ENCODE assay signal across 25 cellular contexts in the genomic region with DNA sequence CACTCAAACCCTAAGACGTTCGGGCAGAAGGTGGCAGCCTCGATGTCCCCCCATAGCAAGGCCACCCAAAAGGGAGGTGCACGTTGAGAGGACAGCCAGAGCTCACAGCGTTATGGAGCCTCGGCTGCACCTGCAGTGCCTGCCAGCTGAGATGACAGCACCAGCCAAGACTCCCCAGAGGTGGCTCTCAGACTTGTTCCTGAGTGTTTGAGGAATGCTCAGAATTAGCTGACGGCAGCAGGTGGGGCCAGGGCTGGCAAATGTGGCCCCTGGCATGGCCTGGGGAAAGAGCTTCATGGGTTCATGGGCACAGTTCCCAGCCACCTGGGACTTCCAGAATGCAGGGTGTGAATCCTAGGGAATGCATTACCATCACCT.
DNase-seq lines count a peak whose midpoint lies in the region; ATAC-seq, FAIRE-seq and TF ChIP-seq lines count a peak whose summit lies in the region.
"Had no signal": no experiment of that assay in that cellular context is flagged by ENCODE, and none has a peak within 500 bp of the region (broad histone marks: within the 10 kb centered on the region; RNA-seq: fewer than 3 reads in every experiment).

No MANE protein-coding gene starts in this region.

- no peak overlapping the region for H2BK15ac ChIP-seq in neuronal stem cell (ENCODE audit: low read length)

- no peak overlapping the region for H3K9ac ChIP-seq in neuronal stem cell (ENCODE audit: low read depth, low read length, poor library complexity)
- H3K9ac ChIP-seq: BLaER1 treated with 17β-estradiol and CSF1 and Interleukin-3, amounts not matched to agents 10 nM and 100 nM had no signal

- POLR2A ChIA-PET in A549 (lab: Yijun Ruan, JAX) (interaction anchor here (0.7 kb wide), 1 partner anchor 64 kb away, joined by 4 read pairs; no protein-coding TSS in a partner anchor), OCI-LY7 (lab: Charles Lee) (no interaction called here)

- no peaks in the 10 kb centered on the region for H3K79me2 ChIP-seq in OCI-LY7 (ENCODE audit: insufficient read depth, low read depth, low read length)

- intact Hi-C loops in OCI-LY7 (cut with micrococcal nuclease; ENCODE audit: unreplicated experiment) = no loop called here

- DNase-seq in A549 (ENCODE audit: low read depth in 1 of 2, low spot score in 1 of 2) (no peak), coronary artery (ENCODE audit: low spot score) (peak; percentile 64), neuronal stem cell (ENCODE audit: low spot score) (no peak), NCI-H2171 (lab: John Stamatoyannopoulos, UW) (no peak), OCI-LY7 (ENCODE audit: low spot score) (no peak), NCI-H345 treated with DMSO at 0.1 percent for 48 hours (lab: John Stamatoyannopoulos, UW; ENCODE audit: unreplicated experiment) (no peak)
- DNase-seq: activated CD4-positive, CD25-positive, alpha-beta regulatory T cell; aorta; COR-L47; DND-41; endodermal cell; left colon; naive B cell; NCI-H526; occipital lobe; SJCRH30; T-helper 1 cell had no signal

- H4K91ac ChIP-seq in neuronal stem cell (ENCODE audit: low read depth, low read length, poor library complexity) = no peak overlapping the region

- H3K23ac ChIP-seq in neuronal stem cell (ENCODE audit: low read depth, low read length, poor library complexity) = no peak overlapping the region

- no TSS peak for BruUV-seq in OCI-LY7 (replicated peaks; lab: Mats Ljungman, UMichigan)

- no peak for FAIRE-seq in A549 (lab: Jason Lieb, UNC)
- FAIRE-seq: GM18507, RCC 7860 had no signal

- peak overlapping the region; percentile 64 for H3K18ac ChIP-seq in neuronal stem cell (ENCODE audit: low read length)

- no peak overlapping the region for H3K27ac ChIP-seq in A549
- H3K27ac ChIP-seq in coronary artery = no peak overlapping the region
- no peak overlapping the region for H3K27ac ChIP-seq in neuronal stem cell (replicated peaks; ENCODE audit: low read length)
- no peak overlapping the region for H3K27ac ChIP-seq in OCI-LY7 (ENCODE audit: low read depth, low read length, poor library complexity, severe bottlenecking)
- H3K27ac ChIP-seq: BLaER1 treated with 17β-estradiol and CSF1 and Interleukin-3, amounts not matched to agents 10 nM and 100 nM; cardiac muscle cell; gastrocnemius medialis; HL-60; SJCRH30 had no signal

- H2AFZ ChIP-seq in neuronal stem cell (ENCODE audit: low read length) = no peak overlapping the region
- H2AFZ ChIP-seq in OCI-LY7 (ENCODE audit: low read length) = no peak overlapping the region

- H3K36me3 ChIP-seq in neuronal stem cell (replicated peaks in 1 of 2; ENCODE audit: control insufficient read depth in 2 of 2, insufficient read depth in 2 of 2, low read length in 2 of 2) (no peaks in the 10 kb centered on the region), OCI-LY7 (ENCODE audit: insufficient read depth, low read length) (no peaks in the 10 kb centered on the region)
- H3K36me3 ChIP-seq: BLaER1 treated with 17β-estradiol and CSF1 and Interleukin-3, amounts not matched to agents 10 nM and 100 nM; cardiac muscle cell; gastrocnemius medialis; SJCRH30 had no signal

- no peaks in the 10 kb centered on the region for H3K27me3 ChIP-seq in neuronal stem cell (ENCODE audit: control insufficient read depth in 3 of 3, insufficient read depth in 3 of 3, low read depth in 1 of 3, low read length in 3 of 3)
- H3K27me3 ChIP-seq: BLaER1 treated with 17β-estradiol and CSF1 and Interleukin-3, amounts not matched to agents 10 nM and 100 nM; cardiac muscle cell; gastrocnemius medialis; SJCRH30 had no signal

- no peak overlapping the region for H2BK12ac ChIP-seq in neuronal stem cell (ENCODE audit: low read length)

- 21% methylated on average over 7 of the region's 7 CpGs for WGBS in A549 (ENCODE audit: missing lambda C conversion rate)
- WGBS in neuronal stem cell (ENCODE audit: extremely low coverage in 2 of 2, insufficient read length in 2 of 2, insufficient replicate concordance in 1 of 2), 2 donors = no CpG with 5 or more reads among the region's 7 CpGs

- no peaks in the 10 kb centered on the region for H4K20me1 ChIP-seq in OCI-LY7 (ENCODE audit: insufficient read depth, low read length)
- H4K20me1 ChIP-seq: BLaER1 treated with 17β-estradiol and CSF1 and Interleukin-3, amounts not matched to agents 10 nM and 100 nM had no signal

- no peak for TF ChIP-seq CTCF in A549 (IDR thresholded peaks at IDR 0.05)
- TF ChIP-seq CTCF in coronary artery (IDR thresholded peaks at IDR 0.05) = no peak
- TF ChIP-seq CTCF in OCI-LY7 (conservative IDR thresholded peaks at IDR 0.05; ENCODE audit: low read length) = no peak

- no peak overlapping the region for H3K4ac ChIP-seq in neuronal stem cell (ENCODE audit: low read length)

- TF ChIP-seq RAD21 in A549 (conservative IDR thresholded peaks at IDR 0.05 in 1 of 2, IDR thresholded peaks at IDR 0.05 in 1 of 2) (no peak), Ishikawa (IDR thresholded peaks at IDR 0.05; ENCODE audit: low read depth) (no peak)

- no peak overlapping the region for H2BK120ac ChIP-seq in neuronal stem cell (ENCODE audit: low read depth, low read length)

- H3K4me2 ChIP-seq in A549 = no peak overlapping the region
- peak overlapping the region; percentile 12 for H3K4me2 ChIP-seq in neuronal stem cell (ENCODE audit: insufficient read depth, low read length, poor library complexity, severe bottlenecking)
- H3K4me2 ChIP-seq in OCI-LY7 (ENCODE audit: low read length) = no peak overlapping the region
- H3K4me2 ChIP-seq: BLaER1 treated with 17β-estradiol and CSF1 and Interleukin-3, amounts not matched to agents 10 nM and 100 nM had no signal

- ATAC-seq in A549 = peak; percentile 21 to 30; a peak in 1 of 6 replicates
- no peak for ATAC-seq in HG03442 (IDR thresholded peaks at IDR 0.05; ENCODE audit: unreplicated experiment)
- ATAC-seq: gastrocnemius medialis, left colon had no signal

- no peak for TF ChIP-seq POLR2A in A549 (IDR thresholded peaks at IDR 0.05; ENCODE audit: low read length)

- H3K14ac ChIP-seq in neuronal stem cell (ENCODE audit: low read length) = peak overlapping the region; percentile 71

- no peaks in the 10 kb centered on the region for H3K4me1 ChIP-seq in A549
- H3K4me1 ChIP-seq in neuronal stem cell (ENCODE audit: control insufficient read depth in 2 of 2, insufficient read depth in 1 of 2, low read depth in 1 of 2, low read length in 2 of 2) = peaks cover 0 to 7% of the 10 kb centered on the region in 2 donors
- peaks cover 5% of the 10 kb centered on the region for H3K4me1 ChIP-seq in OCI-LY7 (ENCODE audit: insufficient read depth, low read length, poor library complexity, severe bottlenecking)
- H3K4me1 ChIP-seq: gastrocnemius medialis, SJCRH30 had no signal

- no peak overlapping the region for H4K8ac ChIP-seq in neuronal stem cell (ENCODE audit: low read depth, low read length)

- peak overlapping the region; percentile 89 for H2AK5ac ChIP-seq in neuronal stem cell (ENCODE audit: low read depth, low read length)

- H3K9me3 ChIP-seq in A549 = no peaks in the 10 kb centered on the region
- no peaks in the 10 kb centered on the region for H3K9me3 ChIP-seq in neuronal stem cell (replicated peaks in 1 of 2; ENCODE audit: control insufficient read depth in 2 of 2, insufficient read depth in 1 of 2, low read depth in 1 of 2, low read length in 2 of 2)
- no peaks in the 10 kb centered on the region for H3K9me3 ChIP-seq in OCI-LY7 (ENCODE audit: low read length)
- H3K9me3 ChIP-seq: gastrocnemius medialis, SJCRH30 had no signal

- no peak overlapping the region for H2BK5ac ChIP-seq in neuronal stem cell (ENCODE audit: low read length)

- no peaks in the 10 kb centered on the region for H3K9me2 ChIP-seq in OCI-LY7 (ENCODE audit: insufficient read depth, low read length)

- H3K79me1 ChIP-seq in neuronal stem cell (ENCODE audit: low read depth, low read length) = no peaks in the 10 kb centered on the region

- H3K4me3 ChIP-seq in A549 (no peak overlapping the region), coronary artery (no peak overlapping the region), neuronal stem cell (ENCODE audit: low read length in 2 of 2) (no peak overlapping the region), OCI-LY7 (ENCODE audit: low read depth, low read length, poor library complexity, severe bottlenecking) (no peak overlapping the region)
- H3K4me3 ChIP-seq: BLaER1 treated with 17β-estradiol and CSF1 and Interleukin-3, amounts not matched to agents 10 nM and 100 nM; cardiac muscle cell; gastrocnemius medialis; SJCRH30 had no signal

- CTCF ChIA-PET in A549 (lab: Yijun Ruan, JAX) = interaction anchor here (5.4 kb wide), 1 partner anchor 15 kb away, joined by 37 read pairs; no protein-coding TSS in a partner anchor
- CTCF ChIA-PET in OCI-LY7 (lab: Charles Lee; ENCODE audit: unreplicated experiment) = interaction anchor here (0.5 kb wide), 1 partner anchor 12 kb away, joined by 3 read pairs; no protein-coding TSS in a partner anchor

- TF ChIP-seq EP300 in A549 (IDR thresholded peaks at IDR 0.05) = no peak
- peak; percentile 63 for TF ChIP-seq EP300 in Ishikawa (IDR thresholded peaks at IDR 0.05; ENCODE audit: borderline replicate concordance)

TF ChIP-seq in A549, 52 proteins besides CTCF, POLR2A, EP300 and RAD21:
- TF ChIP-seq, protein P1, sequence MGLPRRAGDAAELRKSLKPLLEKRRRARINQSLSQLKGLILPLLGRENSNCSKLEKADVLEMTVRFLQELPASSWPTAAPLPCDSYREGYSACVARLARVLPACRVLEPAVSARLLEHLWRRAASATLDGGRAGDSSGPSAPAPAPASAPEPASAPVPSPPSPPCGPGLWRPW (IDR thresholded peaks at IDR 0.05) = no peak
TF ChIP-seq in A549: peak in this region for 0.

TF ChIP-seq in Ishikawa, 13 proteins besides CTCF, POLR2A, EP300 and RAD21 (continues in another document):
- no peak for TF ChIP-seq TAF1 (IDR thresholded peaks at IDR 0.05; ENCODE audit: low read depth)
- no peak for TF ChIP-seq MAX (IDR thresholded peaks at IDR 0.05)
- peak; percentile 75 for TF ChIP-seq TCF12 (IDR thresholded peaks at IDR 0.05; ENCODE audit: low read depth)
- TF ChIP-seq EGR1 (IDR thresholded peaks at IDR 0.05) = no peak
- no peak for TF ChIP-seq CEBPB (IDR thresholded peaks at IDR 0.05)
- TF ChIP-seq TEAD4 (IDR thresholded peaks at IDR 0.05) = peak; percentile 78
- no peak for TF ChIP-seq YY1 (IDR thresholded peaks at IDR 0.05; ENCODE audit: low read depth)
- TF ChIP-seq CREB1 (IDR thresholded peaks at IDR 0.05; ENCODE audit: low read depth) = no peak
- peak; percentile 46; the same call in 1 of the 2 replicates for TF ChIP-seq NFIC (IDR thresholded peaks at IDR 0.05)
- TF ChIP-seq, protein P2, sequence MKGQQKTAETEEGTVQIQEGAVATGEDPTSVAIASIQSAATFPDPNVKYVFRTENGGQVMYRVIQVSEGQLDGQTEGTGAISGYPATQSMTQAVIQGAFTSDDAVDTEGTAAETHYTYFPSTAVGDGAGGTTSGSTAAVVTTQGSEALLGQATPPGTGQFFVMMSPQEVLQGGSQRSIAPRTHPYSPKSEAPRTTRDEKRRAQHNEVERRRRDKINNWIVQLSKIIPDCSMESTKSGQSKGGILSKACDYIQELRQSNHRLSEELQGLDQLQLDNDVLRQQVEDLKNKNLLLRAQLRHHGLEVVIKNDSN (IDR thresholded peaks at IDR 0.05) = no peak
- no peak for TF ChIP-seq ZBTB7A (IDR thresholded peaks at IDR 0.05; ENCODE audit: low read depth)
